1 cellular context compared by ENCODE assay signal in genomic region chr6:26388014-26388413, GRCh38.
TF ChIP-seq lines count a peak whose summit lies in the region.

No MANE protein-coding gene starts in this region.

TF ChIP-seq in HepG2, 621 proteins besides CTCF, POLR2A, EP300 and RAD21 (continued from another document and continues in another):
- TF ChIP-seq SOX13 (IDR thresholded peaks at IDR 0.05) (no peak), SOX13 (CRISPR knock-in tag; conservative IDR thresholded peaks at IDR 0.05 in 1 of 2, IDR thresholded peaks at IDR 0.05 in 1 of 2) (peak in 1 of 2 experiments; percentile 43; a peak in 2 of 4 replicates), EZH2 (conservative IDR thresholded peaks at IDR 0.05; ENCODE audit: low read depth, low read length) (no peak), PAX8 (CRISPR knock-in tag; IDR thresholded peaks at IDR 0.05; ENCODE audit: borderline replicate concordance) (no peak), PITX1 (CRISPR knock-in tag; IDR thresholded peaks at IDR 0.05) (peak; percentile 29; the same call in 1 of the 2 replicates), REXO4 (CRISPR knock-in tag; IDR thresholded peaks at IDR 0.05; ENCODE audit: borderline replicate concordance) (no peak), ZFAT (CRISPR knock-in tag; conservative IDR thresholded peaks at IDR 0.05) (no peak), ZNF687 (CRISPR knock-in tag; IDR thresholded peaks at IDR 0.05) (peak; percentile 17; the same call in 1 of the 2 replicates), UBTF (CRISPR knock-in tag; IDR thresholded peaks at IDR 0.05) (no peak), TCF7 (IDR thresholded peaks at IDR 0.05; ENCODE audit: low read depth) (0 out of 2 replicates have a peak, but pooled peaks have one; percentile 6), ZNF691 (CRISPR knock-in tag; IDR thresholded peaks at IDR 0.05; ENCODE audit: borderline replicate concordance, low read depth) (peak; percentile 53; the same call in 1 of the 2 replicates), ARID5B (CRISPR knock-in tag; IDR thresholded peaks at IDR 0.05) (peak; percentile 71), ZNF781 (CRISPR knock-in tag; IDR thresholded peaks at IDR 0.05; ENCODE audit: borderline replicate concordance, not compliant biosample characterization) (no peak), ZNF619 (CRISPR knock-in tag; IDR thresholded peaks at IDR 0.05) (peak; percentile 70; the same call in 1 of the 2 replicates), ZNF430 (CRISPR knock-in tag; IDR thresholded peaks at IDR 0.05) (peak; percentile 52; the same call in 1 of the 2 replicates), ZNF598 (CRISPR knock-in tag; IDR thresholded peaks at IDR 0.05; ENCODE audit: borderline replicate concordance) (no peak), ZBTB26 (CRISPR knock-in tag; IDR thresholded peaks at IDR 0.05; ENCODE audit: borderline replicate concordance) (0 out of 2 replicates have a peak, but pooled peaks have one; percentile 18), ZBTB21 (CRISPR knock-in tag; IDR thresholded peaks at IDR 0.05) (no peak), ZNF724P (CRISPR knock-in tag; IDR thresholded peaks at IDR 0.05; ENCODE audit: borderline replicate concordance) (peak; percentile 65; the same call in 1 of the 2 replicates), HMGXB4 (CRISPR knock-in tag; IDR thresholded peaks at IDR 0.05; ENCODE audit: borderline replicate concordance in 1 of 2, low read depth in 1 of 2) (0 out of 4 replicates have a peak, but pooled peaks of 1 of the 2 experiments have one; percentile 30), FOXO4 (CRISPR knock-in tag; conservative IDR thresholded peaks at IDR 0.05) (no peak), HNF4A (CRISPR knock-in tag; IDR thresholded peaks at IDR 0.05) (0 out of 2 replicates have a peak, but pooled peaks have one; percentile 13), ZNF292 (CRISPR knock-in tag; IDR thresholded peaks at IDR 0.05; ENCODE audit: borderline replicate concordance, low read depth) (peak; percentile 51; the same call in 1 of the 2 replicates), ERF (CRISPR knock-in tag; IDR thresholded peaks at IDR 0.05) (0 out of 2 replicates have a peak, but pooled peaks have one; percentile 34), BORCS8-MEF2B (CRISPR knock-in tag; IDR thresholded peaks at IDR 0.05) (no peak), CHCHD3 (CRISPR knock-in tag; IDR thresholded peaks at IDR 0.05) (0 out of 2 replicates have a peak, but pooled peaks have one; percentile 47), ELF3 (CRISPR knock-in tag; IDR thresholded peaks at IDR 0.05) (peak; percentile 75), MTA1 (CRISPR knock-in tag; IDR thresholded peaks at IDR 0.05; ENCODE audit: borderline replicate concordance) (0 out of 2 replicates have a peak, but pooled peaks have one; percentile 28), ETS1 (CRISPR knock-in tag; IDR thresholded peaks at IDR 0.05) (no peak), MYNN (CRISPR knock-in tag; IDR thresholded peaks at IDR 0.05; ENCODE audit: low read depth) (no peak), ZNF605 (CRISPR knock-in tag; IDR thresholded peaks at IDR 0.05) (0 out of 2 replicates have a peak, but pooled peaks have one; percentile 47), ZNF790 (CRISPR knock-in tag; IDR thresholded peaks at IDR 0.05; ENCODE audit: borderline replicate concordance) (no peak), ZNF280D (CRISPR knock-in tag; IDR thresholded peaks at IDR 0.05) (0 out of 2 replicates have a peak, but pooled peaks have one; percentile 45), TEAD3 (CRISPR knock-in tag; optimal IDR thresholded peaks at IDR 0.05; ENCODE audit: borderline replicate concordance) (peak; percentile 100), MXI1 (IDR thresholded peaks at IDR 0.05; ENCODE audit: borderline replicate concordance, low read depth, low read length) (0 out of 3 replicates have a peak, but pooled peaks have one; percentile 40), FOSL2 (CRISPR knock-in tag; IDR thresholded peaks at IDR 0.05) (peak; percentile 42), FOXA1 (IDR thresholded peaks at IDR 0.05) (peak; percentile 40; the same call in 1 of the 2 replicates), FOXA1 (CRISPR knock-in tag; IDR thresholded peaks at IDR 0.05) (peak; percentile 96), ZNF75D (CRISPR knock-in tag; IDR thresholded peaks at IDR 0.05; ENCODE audit: borderline replicate concordance) (0 out of 2 replicates have a peak, but pooled peaks have one; percentile 31)
